Comparison of ENCODE assay signal across 8 cellular contexts in the genomic region with DNA sequence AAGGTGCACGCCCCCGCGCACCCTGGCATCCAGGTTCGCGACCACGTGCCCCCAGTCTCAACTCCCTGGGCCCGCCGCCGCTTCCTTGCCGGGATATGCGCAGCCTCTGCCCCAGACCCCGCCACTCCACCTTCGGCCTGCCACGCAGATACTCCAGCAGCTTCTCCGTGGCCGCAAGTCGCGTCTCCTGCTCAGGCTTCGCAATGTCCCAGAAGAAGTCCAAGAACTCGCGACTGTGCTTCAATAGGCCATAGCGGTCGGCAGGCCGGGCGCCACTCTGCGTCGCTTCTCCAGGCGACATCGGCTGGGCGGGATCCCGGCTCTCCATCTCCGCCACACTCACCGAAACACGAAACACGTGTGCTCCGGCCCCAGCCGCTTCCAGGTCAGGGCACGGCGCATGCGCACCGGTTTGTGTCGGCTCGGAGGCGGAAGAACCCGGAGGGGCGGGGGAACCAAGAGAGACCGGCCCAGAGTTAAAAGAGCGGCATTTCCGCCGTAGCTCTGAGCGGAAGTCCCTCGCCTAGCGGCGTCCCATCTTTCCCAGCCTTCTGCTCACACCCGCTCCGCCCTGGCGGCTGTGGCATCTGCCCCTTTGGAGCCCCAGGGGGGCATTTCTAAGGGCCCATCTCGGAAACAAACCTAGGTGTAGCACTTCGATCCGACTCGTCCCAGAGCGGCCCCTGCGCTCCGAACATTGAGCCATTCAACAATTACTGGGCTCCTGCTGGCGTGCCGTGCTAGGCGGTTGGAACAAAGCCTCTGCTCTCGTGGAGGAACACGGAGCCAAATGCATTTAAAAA.
DNase-seq lines count a peak whose midpoint lies in the region; ATAC-seq and TF ChIP-seq lines count a peak whose summit lies in the region.

Gene MYBBP1A (minus strand): TSS at position 388 of the 803 bp plus-strand sequence. CDS start 60 bp downstream, at position 328.

- ATAC-seq in GM18909 (IDR thresholded peaks at IDR 0.05; ENCODE audit: poor library complexity, unreplicated experiment) (peak; percentile 85), HG03196 (IDR thresholded peaks at IDR 0.05; ENCODE audit: unreplicated experiment) (peak; percentile 74)

- TF ChIP-seq CTCF in AG09309 (IDR thresholded peaks at IDR 0.05; ENCODE audit: control insufficient read depth, insufficient read depth, low read depth, low read length, missing control alignments), result peak; percentile 42

- H3K4me3 ChIP-seq in AG09309 (ENCODE audit: control insufficient read depth, low read depth, low read length), result peak within 1 kb of the TSS; percentile 93

- DNase-seq in AG09309 (ENCODE audit: low read depth) (peak; percentile 60), NCI-H345 treated with DMSO at 0.1 percent for 48 hours (lab: John Stamatoyannopoulos, UW; ENCODE audit: unreplicated experiment) (peak; percentile 85), iris pigment epithelial cell (ENCODE audit: low read depth) (peak; percentile 92)
- DNase-seq in activated CD4-positive, CD25-positive, alpha-beta regulatory T cell (lab: John Stamatoyannopoulos, UW), result peak; percentile 91 to 97 (median 92)
- peak; percentile 95 for DNase-seq in central memory CD4-positive, alpha-beta T cell
- peak; percentile 96 for DNase-seq in stimulated activated CD4-positive, alpha-beta T cell treated with anti-CD3 and anti-CD28 coated beads, Interleukin-12 subunit alpha, Interleukin-12 subunit beta, amount 100 ng/mL, for 24 hours (ENCODE audit: low read depth in 2 of 2)

Comparison
In these comparisons a context has a peak if more than half of its experiments do, and no peak if none do; other contexts are left out.
1. Peak in every context shown above with its lines: DNase-seq, ATAC-seq and H3K4me3 ChIP-seq.